In the genomic region with DNA sequence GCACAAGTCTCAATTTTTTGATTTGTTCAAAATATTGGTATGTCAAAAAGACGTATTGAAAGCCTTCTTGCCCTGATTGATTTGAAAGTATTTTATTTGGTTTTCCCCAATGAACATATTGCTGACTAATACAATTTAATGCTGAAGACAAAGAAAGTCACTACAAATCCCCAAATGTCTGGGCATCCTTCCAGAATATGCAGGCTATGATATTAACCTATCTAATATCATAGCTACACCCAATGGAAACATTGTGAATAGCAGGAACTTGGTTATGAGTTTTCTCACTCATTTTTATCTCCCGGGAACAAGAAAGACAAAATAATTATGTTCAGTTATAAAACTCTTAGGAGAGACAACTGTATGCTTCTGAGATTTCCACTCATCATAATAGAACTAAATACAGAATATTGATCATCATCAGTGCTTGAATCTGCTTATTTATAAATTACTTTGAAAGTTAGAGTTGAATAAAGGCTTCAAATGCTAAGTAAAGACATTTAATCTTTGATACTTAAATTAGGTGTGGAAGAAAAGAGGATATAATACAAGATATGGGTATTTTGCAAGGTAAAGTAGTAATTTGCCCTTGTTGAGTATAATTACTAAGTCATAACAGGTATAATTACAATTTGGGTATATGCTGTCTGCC, we compare ENCODE assay signal across 8 cellular contexts.
DNase-seq lines count a peak whose midpoint lies in the region; ATAC-seq, FAIRE-seq and TF ChIP-seq lines count a peak whose summit lies in the region.

No MANE protein-coding gene starts in this region.

- ATAC-seq in HG03432 (IDR thresholded peaks at IDR 0.05; ENCODE audit: unreplicated experiment) (no peak), HG02870 (IDR thresholded peaks at IDR 0.05; ENCODE audit: unreplicated experiment) (no peak)

- peak; percentile 40 for FAIRE-seq in G401.6 (lab: Jason Lieb, UNC)

- TF ChIP-seq CTCF in epithelial cell of esophagus (IDR thresholded peaks at IDR 0.05; ENCODE audit: insufficient read depth, low read depth, low read length, missing control alignments), result peak; percentile 76

- DNase-seq in NCI-H460 (ENCODE audit: extremely low read depth, low read depth) (peak; percentile 58), epithelial cell of esophagus (ENCODE audit: low read depth) (peak; percentile 78), pulmonary artery endothelial cell (ENCODE audit: low read depth, low spot score) (peak; percentile 73), NCI-H128 (lab: John Stamatoyannopoulos, UW; ENCODE audit: unreplicated experiment) (no peak)
- DNase-seq in effector CD8-positive, alpha-beta T cell (lab: John Stamatoyannopoulos, UW), result no peak

- no peak overlapping the region for H3K4me3 ChIP-seq in epithelial cell of esophagus (ENCODE audit: low read length)

Comparison
In these comparisons a context has a peak if more than half of its experiments do, and no peak if none do; other contexts are left out.
1. DNase-seq: peak in NCI-H460 (single experiment), epithelial cell of esophagus (single experiment) and pulmonary artery endothelial cell (single experiment); none in effector CD8-positive, alpha-beta T cell (single experiment) and NCI-H128 (single experiment).